24 cellular contexts compared by ENCODE assay signal in genomic region chr11:65699306-65699705, GRCh38.
"Had no signal": no experiment of that assay in that cellular context is flagged by ENCODE, and none has a peak within 500 bp of the region (broad histone marks: within the 10 kb centered on the region; RNA-seq: fewer than 3 reads in every experiment).

No MANE protein-coding gene starts in this region.

- H3K36me3 Mint-ChIP-seq: naive thymus-derived CD8-positive, alpha-beta T cell; type B pancreatic cell had no signal

- H3K4me3 ChIP-seq: colonic mucosa, gastroesophageal sphincter, heart left ventricle, hepatocyte, left lung, prostate gland, right atrium auricular region, smooth muscle cell, thyroid gland had no signal

- H3K79me2 ChIP-seq: hepatocyte had no signal

- H2AFZ ChIP-seq: hepatocyte had no signal

- DNase-seq: colonic mucosa; dermis blood vessel endothelial cell; effector memory CD8-positive, alpha-beta T cell; foreskin keratinocyte; heart left ventricle; kidney; left cardiac atrium; left lung; naive thymus-derived CD8-positive, alpha-beta T cell; nephron progenitor cell; nucleus accumbens; stimulated activated CD4-positive, alpha-beta T cell treated with anti-CD3 and anti-CD28 coated beads, Interleukin-12 subunit alpha, Interleukin-12 subunit beta, amount 100 ng/mL, for 4 hours; stimulated activated CD4-positive, alpha-beta T cell treated with anti-CD3 and anti-CD28 coated beads, Interleukin-1b, Interleukin-23, amount 100 ng/mL, for 48 hours; stimulated activated CD4-positive, alpha-beta T cell treated with anti-CD3 and anti-CD28 coated beads, Interleukin-4, amount 100 ng/mL, for 1 hour; stimulated activated CD8-positive, alpha-beta memory T cell treated with anti-CD3 and anti-CD28 coated beads, Interleukin-4, amount 100 ng/mL, for 48 hours; stimulated activated naive CD8-positive, alpha-beta T cell treated with anti-CD3 and anti-CD28 coated beads, Interleukin-15, amount 100 ng/mL, for 72 hours; thyroid gland had no signal

- H3K4me2 ChIP-seq: hepatocyte, smooth muscle cell had no signal

- H3K27ac ChIP-seq: colonic mucosa, foreskin keratinocyte, gastroesophageal sphincter, hepatocyte, prostate gland, right atrium auricular region, thyroid gland had no signal

- H3K36me3 ChIP-seq: colonic mucosa, gastroesophageal sphincter, heart left ventricle, left lung, prostate gland, right atrium auricular region, thyroid gland had no signal

- H3K9me3 Mint-ChIP-seq: effector memory CD8-positive, alpha-beta T cell; naive thymus-derived CD8-positive, alpha-beta T cell; stimulated activated naive CD8-positive, alpha-beta T cell treated with anti-CD3 and anti-CD28 coated beads, Interleukin-15, amount 100 ng/mL, for 72 hours; type B pancreatic cell had no signal

- ATAC-seq: effector memory CD8-positive, alpha-beta T cell; foreskin keratinocyte; gastroesophageal sphincter; heart left ventricle; left cardiac atrium; left lung; naive thymus-derived CD8-positive, alpha-beta T cell; sciatic nerve; stimulated activated naive CD8-positive, alpha-beta T cell treated with anti-CD3 and anti-CD28 coated beads, Interleukin-15, amount 100 ng/mL, for 72 hours had no signal

- H3K27ac Mint-ChIP-seq: effector memory CD8-positive, alpha-beta T cell; nephron progenitor cell; type B pancreatic cell had no signal

- H3K9me3 ChIP-seq: colonic mucosa, gastroesophageal sphincter, heart left ventricle, left lung, prostate gland, right atrium auricular region, thyroid gland had no signal

- H3K4me1 Mint-ChIP-seq: nephron progenitor cell; stimulated activated naive CD8-positive, alpha-beta T cell treated with anti-CD3 and anti-CD28 coated beads, Interleukin-15, amount 100 ng/mL, for 72 hours had no signal

- H3K27me3 Mint-ChIP-seq: stimulated activated naive CD8-positive, alpha-beta T cell treated with anti-CD3 and anti-CD28 coated beads, Interleukin-15, amount 100 ng/mL, for 72 hours had no signal

- H3K4me3 Mint-ChIP-seq: effector memory CD8-positive, alpha-beta T cell; naive thymus-derived CD8-positive, alpha-beta T cell; nephron progenitor cell; stimulated activated naive CD8-positive, alpha-beta T cell treated with anti-CD3 and anti-CD28 coated beads, Interleukin-15, amount 100 ng/mL, for 72 hours; type B pancreatic cell had no signal

- H3K27me3 ChIP-seq: colonic mucosa, hepatocyte, right atrium auricular region, thyroid gland had no signal

- H3K4me1 ChIP-seq: colonic mucosa, foreskin keratinocyte, right atrium auricular region had no signal
